Comparison of ENCODE assay signal across 32 cellular contexts in the genomic region with DNA sequence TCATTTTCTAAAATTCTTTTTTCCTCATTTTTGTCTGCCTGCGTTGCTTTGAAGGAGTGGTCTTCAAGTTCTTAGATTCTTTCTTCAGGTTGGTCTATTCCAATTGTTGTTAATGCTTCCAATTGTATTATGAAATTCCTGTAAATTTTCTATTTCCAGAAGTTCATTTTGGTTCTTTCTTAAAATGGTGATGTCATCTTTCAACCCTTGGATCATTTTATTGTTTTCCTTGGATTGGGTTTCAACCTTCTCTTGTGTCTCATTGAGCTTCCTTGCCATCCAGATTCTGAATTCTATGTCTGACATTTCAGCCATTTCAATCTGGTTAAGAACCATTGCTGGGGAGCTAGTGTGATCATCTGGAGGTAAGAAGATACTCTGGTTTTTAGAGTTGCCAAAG. TPM values are rescaled to one million over a fixed set of nuclear protein-coding genes. Genes with fewer than 3 reads are reported as not detected.
"Had no signal": no experiment of that assay in that cellular context is flagged by ENCODE, and none has a peak within 500 bp of the region (broad histone marks: within the 10 kb centered on the region; RNA-seq: fewer than 3 reads in every experiment).

No MANE protein-coding gene starts in this region.

- H3K4me3 ChIP-seq: ascending aorta, coronary artery, dorsolateral prefrontal cortex, gastrocnemius medialis, heart left ventricle had no signal

- H3K36me3 ChIP-seq: ascending aorta, brain microvascular endothelial cell, gastrocnemius medialis, heart left ventricle had no signal

- H3K27me3 ChIP-seq: ascending aorta, brain microvascular endothelial cell had no signal

- H3K9me3 ChIP-seq: gastrocnemius medialis had no signal

- ATAC-seq: activated naive CD4-positive, alpha-beta T cell treated with anti-CD3 and anti-CD28 coated beads, Interleukin-2, amount 50 U/mL, for 72 hours; activated T-cell treated with anti-CD3 and anti-CD28 coated beads, Interleukin-2, amount 50 U/mL, for 72 hours; esophagus mucosa; gastrocnemius medialis; heart left ventricle had no signal

- H3K27ac ChIP-seq: ascending aorta, brain microvascular endothelial cell, coronary artery, dorsolateral prefrontal cortex, foreskin keratinocyte, gastrocnemius medialis, heart left ventricle, VCaP had no signal

- DNase-seq: activated CD4-positive, alpha-beta memory T cell treated with anti-CD3 and anti-CD28 coated beads, Interleukin-2, amount 10 ng/mL, durations not matched to agents 7 days and 5 days; activated CD4-positive, alpha-beta T cell treated with anti-CD3 and anti-CD28 coated beads for 1 hour; activated CD4-positive, alpha-beta T cell treated with anti-CD3 and anti-CD28 coated beads for 4 hours; activated CD4-positive, alpha-beta T cell treated with anti-CD3 and anti-CD28 coated beads, Interleukin-2, amount 10 ng/mL, durations not matched to agents 7 days and 5 days; activated CD4-positive, alpha-beta T cell treated with anti-CD3 and anti-CD28 coated beads, Interleukin-2, amount 50 U/mL, for 4 hours; activated CD8-positive, alpha-beta memory T cell treated with anti-CD3 and anti-CD28 coated beads, Interleukin-2, amount 50 U/mL, for 48 hours; activated gamma-delta T cell; activated naive CD4-positive, alpha-beta T cell; activated naive CD4-positive, alpha-beta T cell treated with anti-CD3 and anti-CD28 coated beads, Interleukin-2, amount 10 ng/mL, durations not matched to agents 7 days and 5 days; activated naive CD8-positive, alpha-beta T cell treated with anti-CD3 and anti-CD28 coated beads, Interleukin-2, amount 10 ng/mL, durations not matched to agents 7 days and 5 days; activated T-cell treated with anti-CD3 and anti-CD28 coated beads for 4 hours; activated T-cell treated with anti-CD3 and anti-CD28 coated beads, Interleukin-2, amount 50 U/mL, for 24 hours; activated T-cell treated with anti-CD3 and anti-CD28 coated beads, Interleukin-2, amount 50 U/mL, for 72 hours; brain microvascular endothelial cell; dorsolateral prefrontal cortex; effector memory CD4-positive, alpha-beta T cell; endodermal cell; foreskin keratinocyte; gastrocnemius medialis; glutamatergic neuron; heart left ventricle; T-helper 2 cell had no signal

- H3K4me1 ChIP-seq: ascending aorta, foreskin keratinocyte, gastrocnemius medialis, heart left ventricle had no signal

RNA-seq across cellular contexts. Expression of gene PNLIPRP2, which starts 33.1 kb away (rescaled TPM):
- total RNA-seq: activated CD4-positive, alpha-beta memory T cell treated with anti-CD3 and anti-CD28 coated beads, Interleukin-2, amount 10 ng/mL, durations not matched to agents 7 days and 5 days; activated CD4-positive, alpha-beta T cell treated with anti-CD3 and anti-CD28 coated beads, Interleukin-2, amount 10 ng/mL, durations not matched to agents 7 days and 5 days; activated naive CD4-positive, alpha-beta T cell treated with anti-CD3 and anti-CD28 coated beads, Interleukin-2, amount 50 U/mL, for 72 hours; activated naive CD8-positive, alpha-beta T cell treated with anti-CD3 and anti-CD28 coated beads, Interleukin-2, amount 10 ng/mL, durations not matched to agents 7 days and 5 days; activated T-cell treated with anti-CD3 and anti-CD28 coated beads, Interleukin-2, amount 50 U/mL, for 72 hours; ascending aorta; bronchial epithelial cell; cardiac septum; cerebellum; dorsolateral prefrontal cortex; epithelial cell of proximal tubule; esophagus mucosa; foreskin keratinocyte; gastrocnemius medialis; T-helper 1 cell treated with Interleukin-12 subunit alpha and Interleukin-12 subunit beta and Interleukin-4 antibody, amounts not matched to agents 30 ng/mL and 1 ng/mL, for 36 hours had no signal
- polyA plus RNA-seq: foreskin keratinocyte had no signal
